ENCODE assay signal across 8 cellular contexts in the genomic region with DNA sequence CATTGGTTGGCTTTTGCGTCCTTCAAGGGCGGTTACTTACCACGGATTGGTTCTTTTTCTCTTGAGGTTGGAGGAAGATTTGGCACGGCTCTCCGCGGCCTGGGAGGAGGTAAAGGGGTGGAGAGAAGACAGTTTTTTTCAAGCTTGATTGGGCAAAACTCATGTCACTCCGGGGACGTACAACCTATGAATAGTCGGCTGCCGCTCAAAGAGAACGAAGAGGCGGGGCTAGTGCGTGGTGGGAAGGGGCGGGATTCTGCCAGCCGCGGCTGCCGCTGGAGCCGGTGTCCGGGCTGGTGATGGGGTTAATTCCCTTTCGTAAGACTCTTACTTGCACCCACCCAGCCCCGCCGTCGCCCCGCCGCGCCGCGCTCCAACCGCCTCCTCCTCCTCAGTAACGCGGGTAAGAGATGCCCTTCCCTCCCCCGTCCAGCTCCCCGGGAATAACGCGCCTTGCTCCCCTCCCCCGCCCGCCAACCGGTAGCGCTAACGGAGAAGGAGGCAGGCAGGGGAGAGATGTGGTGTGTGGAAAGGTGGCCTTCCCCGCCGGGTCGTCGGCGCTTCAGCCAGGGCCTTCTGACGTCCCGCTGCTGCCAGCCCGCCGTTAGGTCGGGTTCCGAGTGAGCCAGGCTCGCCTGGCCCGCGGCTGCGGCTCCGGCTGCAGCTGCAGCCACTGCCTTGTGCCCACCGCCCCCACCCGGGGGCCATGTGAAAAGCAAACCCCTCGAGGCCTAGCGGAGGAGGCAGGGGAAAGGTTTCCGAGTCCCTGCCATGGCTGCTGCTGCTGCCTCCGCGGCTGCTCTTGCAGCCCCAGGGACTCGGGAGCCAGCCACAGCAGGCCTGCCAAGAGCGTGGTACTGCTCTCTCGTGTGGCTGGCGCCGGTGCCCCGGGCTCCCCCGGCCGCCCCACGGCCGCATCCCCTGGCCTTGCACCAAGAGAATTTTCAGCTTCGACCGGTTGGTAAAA. TPM values are rescaled to one million over a fixed set of nuclear protein-coding genes. Genes with fewer than 3 reads are reported as not detected.
DNase-seq lines count a peak whose midpoint lies in the region; ATAC-seq and TF ChIP-seq lines count a peak whose summit lies in the region.

Gene R3HDM1, plus strand, starts transcription at position 254 of the 967 bp plus-strand sequence. CDS start 73,362 bp downstream, outside the sequence.

- H3K4me3 ChIP-seq in heart right ventricle (peak within 1 kb of the TSS; percentile 75 to 95 (median 86)), upper lobe of left lung (peak within 1 kb of the TSS; percentile 86 to 99 (median 94))

- H3K9me3 ChIP-seq in heart right ventricle (no peaks in the 10 kb centered on the region), upper lobe of left lung (no peaks in the 10 kb centered on the region)

- peak in 1 of 4 donors; percentile 49 for TF ChIP-seq POLR2A in upper lobe of left lung (IDR thresholded peaks at IDR 0.05)

- DNase-seq in GM13976 (ENCODE audit: low spot score) = peak; percentile 96
- peak; percentile 100 for DNase-seq in NCI-H146 treated with DMSO at 0.1 percent for 48 hours (lab: John Stamatoyannopoulos, UW; ENCODE audit: unreplicated experiment)
- peak; percentile 100 for DNase-seq in amniotic epithelial cell (ENCODE audit: low read depth)
- DNase-seq in heart right ventricle = peak; percentile 93 to 100
- peak; percentile 92 to 99 (median 96) for DNase-seq in posterior cingulate gyrus
- peak; percentile 96 to 97 for DNase-seq in upper lobe of left lung

- intact Hi-C loops in T-helper 1 cell treated with Interleukin-12 subunit alpha and Interleukin-12 subunit beta and Interleukin-4 antibody, amounts not matched to agents 30 ng/mL and 1 ng/mL, for 36 hours (cut with micrococcal nuclease) = loop anchor here (1.0 to 5.0 kb wide), 15 partner anchors 59 to 1413 kb away; partner anchors contain the start of genes DARS1, MCM6, RAB3GAP1 and UBXN4
- intact Hi-C loops in heart right ventricle (cut with DNase I) = no loop called here
- intact Hi-C loops in posterior cingulate gyrus (cut with DNase I) = loop anchor here (2.0 to 5.0 kb wide), 2 partner anchors 479 to 613 kb away; partner anchors contain the start of genes CCNT2 and RAB3GAP1

- in situ Hi-C loops in GM13976 (cut with MboI; ENCODE audit: low sequenced_read_pairs, unreplicated experiment) = no loop called here

- peak within 1 kb of the TSS; percentile 77 to 96 (median 92) for H3K27ac ChIP-seq in heart right ventricle
- peak within 1 kb of the TSS; percentile 91 to 93 (median 92) for H3K27ac ChIP-seq in upper lobe of left lung

- H3K27me3 ChIP-seq in heart right ventricle (no peaks in the 10 kb centered on the region), upper lobe of left lung (no peaks in the 10 kb centered on the region)

- peak; percentile 82 for ATAC-seq in HG02870 (IDR thresholded peaks at IDR 0.05; ENCODE audit: unreplicated experiment)
- peak; percentile 95 to 99 (median 97) for ATAC-seq in heart right ventricle
- peak; percentile 96 to 98 for ATAC-seq in upper lobe of left lung (ENCODE audit: low FRiP score in 2 of 2)

- WGBS in heart right ventricle, 2 donors = 0 to 1% methylated on average over 71 to 75 of the region's 75 CpGs
- 0 to 1% methylated on average over 18 to 51 of the region's 75 CpGs for WGBS in upper lobe of left lung, 2 donors

- H3K36me3 ChIP-seq in heart right ventricle = no peaks in the 10 kb centered on the region
- H3K36me3 ChIP-seq in upper lobe of left lung = no peaks in the 10 kb centered on the region

- TF ChIP-seq CTCF in GM13976 (IDR thresholded peaks at IDR 0.05; ENCODE audit: borderline replicate concordance, control extremely low read depth, extremely low read depth, insufficient read depth, missing control alignments) (peak; percentile 37), heart right ventricle (IDR thresholded peaks at IDR 0.05) (peak in 4 of 9 donors; percentile 6 to 34 (median 20)), upper lobe of left lung (IDR thresholded peaks at IDR 0.05) (peak in 1 of 6 experiments; percentile 12)

- H3K4me1 ChIP-seq in heart right ventricle = peaks cover 0 to 21% (median 18%) of the 10 kb centered on the region in 9 donors
- H3K4me1 ChIP-seq in upper lobe of left lung = peaks cover 8 to 28% (median 17%) of the 10 kb centered on the region in 4 donors

- no peak for TF ChIP-seq EP300 in upper lobe of left lung (IDR thresholded peaks at IDR 0.05)

RNA-seq across cellular contexts. Expression of gene R3HDM1, which starts in this region (rescaled TPM):
- total RNA-seq in T-helper 1 cell treated with Interleukin-12 subunit alpha and Interleukin-12 subunit beta and Interleukin-4 antibody, amounts not matched to agents 30 ng/mL and 1 ng/mL, for 36 hours = 50.9 and 52.5 TPM in 2 replicates
- 10 to 100 TPM; 10.7 to 22.2 (median 18.5) TPM for total RNA-seq in heart right ventricle
- 1 to 10 TPM; 6.1 to 8.9 TPM for polyA plus RNA-seq in heart right ventricle
- total RNA-seq in upper lobe of left lung = 10 to 100 TPM in 5 of 6 donors, 1 to 10 TPM in 1; 9.0 to 43.0 (median 16.2) TPM

Comparison
In these comparisons a context has a peak if more than half of its experiments do, and no peak if none do; other contexts are left out.
1. Peak in every context shown above with its lines: DNase-seq, ATAC-seq, H3K4me3 ChIP-seq and H3K27ac ChIP-seq.
2. intact Hi-C loops: an anchor here in T-helper 1 cell treated with Interleukin-12 subunit alpha and Interleukin-12 subunit beta and Interleukin-4 antibody, amounts not matched to agents 30 ng/mL and 1 ng/mL, for 36 hours (1.0 to 5.0 kb wide) and posterior cingulate gyrus (2.0 to 5.0 kb wide); none called in heart right ventricle.